In the genomic region with DNA sequence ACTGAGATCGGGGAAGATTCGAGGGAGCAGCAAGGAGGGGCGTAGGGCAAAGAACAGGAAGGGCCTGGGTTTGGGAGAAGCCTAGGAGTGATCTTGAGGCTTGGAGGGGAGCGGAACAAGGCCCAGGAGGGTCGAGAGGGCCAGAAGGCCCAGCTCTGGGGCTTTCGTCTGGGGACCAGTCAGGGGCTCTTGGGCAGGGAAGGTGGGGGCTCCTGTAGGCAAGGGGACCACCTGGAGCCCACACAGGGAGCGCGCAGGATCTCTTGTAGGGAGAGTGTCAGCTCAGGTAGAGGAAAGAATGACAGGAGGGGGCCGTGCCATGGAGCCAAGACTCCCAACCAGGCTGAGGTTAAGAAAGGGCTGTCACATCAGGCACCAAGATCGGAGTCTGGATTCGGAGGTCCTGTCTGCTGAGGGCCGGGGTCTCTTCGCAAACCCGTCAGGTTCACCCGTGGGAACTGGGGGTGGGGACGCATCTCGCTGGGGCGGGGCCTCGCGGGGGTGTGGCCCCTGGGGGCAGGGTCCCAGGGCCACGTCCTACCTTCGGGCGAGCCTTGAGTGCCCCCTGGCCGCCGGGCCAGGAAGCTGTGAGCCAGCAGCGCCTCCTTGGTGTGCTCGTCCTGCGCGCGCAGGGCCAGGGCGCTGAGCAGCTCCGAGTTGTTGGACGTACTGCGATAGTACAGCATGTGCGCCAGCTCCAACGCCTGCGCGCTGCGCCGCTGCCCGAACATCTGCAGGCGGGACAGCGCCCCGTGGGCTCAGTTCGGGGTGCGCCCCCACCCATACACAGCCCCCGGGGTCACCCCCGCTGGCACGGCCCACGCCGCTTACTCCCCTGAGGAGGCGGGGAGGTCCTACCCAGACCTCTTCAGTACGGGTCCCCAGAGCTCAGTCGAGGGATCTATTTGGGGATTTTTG, we compare ENCODE assay signal across 8 cellular contexts. TPM values are rescaled to one million over a fixed set of nuclear protein-coding genes. Genes with fewer than 3 reads are reported as not detected.
A peak's percentile ranks its signal among the peaks of the same experiment; 100 is the strongest.
DNase-seq lines count a peak whose midpoint lies in the region; TF ChIP-seq lines count a peak whose summit lies in the region.

No MANE protein-coding gene starts in this region.

- no peaks in the 10 kb centered on the region for H4K20me1 ChIP-seq in MM.1S (ENCODE audit: insufficient read depth, low read length)

- H3K9me2 ChIP-seq in MM.1S (replicated peaks; ENCODE audit: insufficient read depth, low read length): no peaks in the 10 kb centered on the region

- H3K4me2 ChIP-seq in MM.1S (ENCODE audit: low read depth, low read length): peak overlapping the region; percentile 97

- peak overlapping the region; percentile 94 for H3K4me3 Mint-ChIP-seq in activated naive CD4-positive, alpha-beta T cell treated with anti-CD3 and anti-CD28 coated beads, Interleukin-2, amount 50 U/mL, for 24 hours

- H3K9me3 ChIP-seq in MM.1S (replicated peaks; ENCODE audit: insufficient read depth, low read length) (no peaks in the 10 kb centered on the region), SJSA1 (replicated peaks) (no peaks in the 10 kb centered on the region), ovary (no peaks in the 10 kb centered on the region), thymus (ENCODE audit: control insufficient read depth) (no peaks in the 10 kb centered on the region)

- no peaks in the 10 kb centered on the region for H3K9me3 Mint-ChIP-seq in activated naive CD4-positive, alpha-beta T cell treated with anti-CD3 and anti-CD28 coated beads, Interleukin-2, amount 50 U/mL, for 24 hours

- intact Hi-C loops in head of caudate nucleus (cut with DNase I): no loop called here
- intact Hi-C loops in ovary (cut with DNase I): no loop called here

- TF ChIP-seq POLR2A in ovary (IDR thresholded peaks at IDR 0.05): peak; percentile 36

- H3K4me1 ChIP-seq in MM.1S (ENCODE audit: low read length): peaks cover 13% of the 10 kb centered on the region; the same call in 1 of the 2 replicates
- H3K4me1 ChIP-seq in SJSA1 (replicated peaks): peaks cover 22% of the 10 kb centered on the region
- peaks cover 8% of the 10 kb centered on the region for H3K4me1 ChIP-seq in ovary (ENCODE audit: insufficient read depth)
- peaks cover 20% of the 10 kb centered on the region for H3K4me1 ChIP-seq in thymus (ENCODE audit: control insufficient read depth, insufficient read depth, low read length)

- H3K4me1 Mint-ChIP-seq in activated naive CD4-positive, alpha-beta T cell treated with anti-CD3 and anti-CD28 coated beads, Interleukin-2, amount 50 U/mL, for 24 hours: peaks cover 58% of the 10 kb centered on the region

- no peaks in the 10 kb centered on the region for H3K79me2 ChIP-seq in MM.1S (ENCODE audit: low read length)

- peaks cover 7% of the 10 kb centered on the region for H3K36me3 Mint-ChIP-seq in activated naive CD4-positive, alpha-beta T cell treated with anti-CD3 and anti-CD28 coated beads, Interleukin-2, amount 50 U/mL, for 24 hours

- peak; percentile 93 for DNase-seq in EL
- peak; percentile 54 for DNase-seq in GOT3 (lab: John Stamatoyannopoulos, UW)
- DNase-seq in MM.1S: peak; percentile 98
- peak; percentile 76 to 93 for DNase-seq in SJSA1 (ENCODE audit: low read depth in 1 of 2, low spot score in 2 of 2)
- DNase-seq in head of caudate nucleus: peak; percentile 61 to 90 (median 80)
- peak; percentile 86 to 95 (median 87) for DNase-seq in ovary

- peak overlapping the region; percentile 86 for H3K9ac ChIP-seq in MM.1S (ENCODE audit: low read length)

- peak overlapping the region; percentile 95 for H3K27ac Mint-ChIP-seq in activated naive CD4-positive, alpha-beta T cell treated with anti-CD3 and anti-CD28 coated beads, Interleukin-2, amount 50 U/mL, for 24 hours

- TF ChIP-seq CTCF in MM.1S (IDR thresholded peaks at IDR 0.05; ENCODE audit: low read length) (peak; percentile 91), ovary (IDR thresholded peaks at IDR 0.05) (peak; percentile 76 to 80 (median 80))

- TF ChIP-seq EP300 in ovary (IDR thresholded peaks at IDR 0.05): no peak

- peak overlapping the region; percentile 39 for H2AFZ ChIP-seq in MM.1S (ENCODE audit: low read length)

- no peaks in the 10 kb centered on the region for H3K27me3 Mint-ChIP-seq in activated naive CD4-positive, alpha-beta T cell treated with anti-CD3 and anti-CD28 coated beads, Interleukin-2, amount 50 U/mL, for 24 hours

- H3K36me3 ChIP-seq in MM.1S (replicated peaks; ENCODE audit: insufficient read depth, low read length) (no peaks in the 10 kb centered on the region), SJSA1 (peaks cover 31% of the 10 kb centered on the region), ovary (no peaks in the 10 kb centered on the region), thymus (ENCODE audit: control insufficient read depth, insufficient read depth) (peaks cover 7% of the 10 kb centered on the region)

- 8 to 11% (median 9%) methylated on average over 31 to 54 of the region's 54 CpGs for WGBS in ovary, 3 donors
- 1% methylated on average over 54 of the region's 54 CpGs for WGBS in thymus

- peak overlapping the region; percentile 65 for H3K4me3 ChIP-seq in MM.1S (ENCODE audit: low read length)
- H3K4me3 ChIP-seq in SJSA1: peak overlapping the region; percentile 43
- H3K4me3 ChIP-seq in ovary: peak overlapping the region; percentile 33
- peak overlapping the region; percentile 77 for H3K4me3 ChIP-seq in thymus (ENCODE audit: low read length)

- H3K27ac ChIP-seq in MM.1S (ENCODE audit: low read length) (peak overlapping the region; percentile 97), SJSA1 (no peak overlapping the region), ovary (peak overlapping the region; percentile 79 to 81), thymus (ENCODE audit: low read depth) (peak overlapping the region; percentile 99)

- H3K27me3 ChIP-seq in MM.1S (replicated peaks; ENCODE audit: insufficient read depth, low read length): no peaks in the 10 kb centered on the region
- H3K27me3 ChIP-seq in SJSA1 (replicated peaks): no peaks in the 10 kb centered on the region
- no peaks in the 10 kb centered on the region for H3K27me3 ChIP-seq in ovary
- no peaks in the 10 kb centered on the region for H3K27me3 ChIP-seq in thymus (ENCODE audit: control insufficient read depth, insufficient read depth)

- H3F3A ChIP-seq in MM.1S (ENCODE audit: insufficient read depth, low read length): peaks cover 37% of the 10 kb centered on the region

RNA-seq across cellular contexts. Expression of a gene that starts 8.4 kb away (rescaled TPM):
- total RNA-seq in SJSA1 (2014; rRNA removed; shearing (Covaris generic)): 43.8 and 62.2 TPM in 2 replicates
- total RNA-seq in ovary: 100 to 1,000 TPM in 5 of 7 donors, 10 to 100 TPM in 2; 23.2 to 148 (median 120) TPM
- polyA plus RNA-seq in ovary (100 to 1,000 TPM in 1 of 2 donors, 10 to 100 TPM in 1; 92.5 to 163 TPM), thymus (94.3 TPM)

RNA-seq across cellular contexts. Expression of a gene that starts 30.0 kb away (rescaled TPM):
- total RNA-seq in SJSA1 (2014; rRNA removed; shearing (Covaris generic)): 0.38 and 3.2 TPM in 2 replicates
- total RNA-seq in ovary: 1 to 10 TPM; 3.3 to 9.7 (median 7.7) TPM
- polyA plus RNA-seq in ovary (1 to 10 TPM; 4.1 to 6.0 TPM), thymus (10.3 TPM)

RNA-seq across cellular contexts. Expression of a gene that starts 30.4 kb away (rescaled TPM):
- total RNA-seq in SJSA1 (2014; rRNA removed; shearing (Covaris generic)): not detected in 2 replicates
- total RNA-seq in ovary: not detected
- not detected for polyA plus RNA-seq in ovary
- polyA plus RNA-seq in thymus: 0.11 TPM

RNA-seq across cellular contexts. Expression of a gene that starts 57.6 kb away (rescaled TPM):
- total RNA-seq in SJSA1 (2014; rRNA removed; shearing (Covaris generic)): 58.0 and 99.3 TPM in 2 replicates
- total RNA-seq in ovary: 100 to 1,000 TPM in 6 of 7 donors, 10 to 100 TPM in 1; 94.0 to 202 (median 170) TPM
- polyA plus RNA-seq in ovary (100 to 1,000 TPM; 180 to 333 TPM), thymus (81.0 TPM)

RNA-seq across cellular contexts. Expression of a gene that starts 59.7 kb away (rescaled TPM):
- total RNA-seq in SJSA1 (2014; rRNA removed; shearing (Covaris generic)): 0.05 TPM in 1 of 2 replicates, not detected in the other
- total RNA-seq in ovary: under 1 TPM in 6 of 7 donors, not detected in 1; 0.10 to 0.32 (median 0.18) TPM
- polyA plus RNA-seq in ovary (under 1 TPM; 0.12 TPM), thymus (0.07 TPM)
